Comparison of ENCODE assay signal across 14 cellular contexts in the genomic region with DNA sequence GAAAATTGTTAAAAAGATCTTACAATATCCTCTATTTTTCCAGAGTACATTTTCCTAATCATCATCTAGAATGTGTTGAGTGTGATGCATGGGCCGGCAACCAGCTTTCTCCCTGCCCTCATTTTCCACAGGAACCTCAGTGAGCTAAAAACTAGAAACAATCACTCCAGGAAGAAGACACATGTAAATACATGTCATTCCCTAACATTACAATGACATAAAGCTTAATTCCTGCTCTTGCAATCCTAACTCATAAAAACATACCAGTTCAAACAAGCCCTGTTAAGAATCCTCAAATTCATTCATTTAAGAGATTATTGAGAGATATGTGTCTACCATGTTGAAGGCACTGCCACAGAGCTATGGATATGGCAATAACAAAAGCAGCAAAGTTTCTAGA. TPM values are rescaled to one million over a fixed set of nuclear protein-coding genes. Genes with fewer than 3 reads are reported as not detected.
A peak's percentile ranks its signal among the peaks of the same experiment; 100 is the strongest.
DNase-seq lines count a peak whose midpoint lies in the region; ATAC-seq and TF ChIP-seq lines count a peak whose summit lies in the region.
"Had no signal": no experiment of that assay in that cellular context is flagged by ENCODE, and none has a peak within 500 bp of the region (broad histone marks: within the 10 kb centered on the region; RNA-seq: fewer than 3 reads in every experiment).

No MANE protein-coding gene starts in this region.

- TF ChIP-seq POLR2A in gastrocnemius medialis (IDR thresholded peaks at IDR 0.05) (no peak), heart left ventricle (IDR thresholded peaks at IDR 0.05) (no peak)

- H3K4me1 ChIP-seq in Caco-2 = peaks cover 76% of the 10 kb centered on the region
- peaks cover 34% of the 10 kb centered on the region for H3K4me1 ChIP-seq in foreskin keratinocyte
- H3K4me1 ChIP-seq in gastrocnemius medialis = peaks cover 52 to 77% of the 10 kb centered on the region in 2 donors
- peaks cover 0 to 58% (median 4%) of the 10 kb centered on the region in 12 donors for H3K4me1 ChIP-seq in heart left ventricle

- TF ChIP-seq CTCF in Caco-2 (IDR thresholded peaks at IDR 0.05; ENCODE audit: insufficient read depth in 1 of 2, low read depth in 1 of 2, low read length in 1 of 2, severe bottlenecking in 1 of 2, unreplicated experiment in 1 of 2) (no peak), VCaP (conservative IDR thresholded peaks at IDR 0.05) (no peak), foreskin keratinocyte (conservative IDR thresholded peaks at IDR 0.05) (no peak), gastrocnemius medialis (IDR thresholded peaks at IDR 0.05 in 4 of 5, conservative IDR thresholded peaks at IDR 0.05 in 1 of 5) (no peak), heart left ventricle (IDR thresholded peaks at IDR 0.05) (no peak)

- H3K27ac Mint-ChIP-seq in Caco-2 (ENCODE audit: unreplicated experiment) = peak overlapping the region; percentile 34
- H3K27ac Mint-ChIP-seq: B cell, H9 had no signal

- in situ Hi-C loops in gastrocnemius medialis (cut with MboI; ENCODE audit: low sequenced_read_pairs in 4 of 4) = loop anchor here in 2 of 4 donors (10.0 to 25.0 kb wide), 2 partner anchors 71 to 303 kb away; no protein-coding TSS in a partner anchor

- no peaks in the 10 kb centered on the region for H3K9me3 Mint-ChIP-seq in Caco-2 (ENCODE audit: unreplicated experiment)
- H3K9me3 Mint-ChIP-seq: CD4-positive, alpha-beta memory T cell; H9 had no signal

- H3K27ac ChIP-seq in VCaP = peak overlapping the region; percentile 52; the same call in 1 of the 2 replicates
- H3K27ac ChIP-seq in foreskin keratinocyte = peak overlapping the region; percentile 28
- H3K27ac ChIP-seq in gastrocnemius medialis = peak overlapping the region; percentile 13 to 97 (median 92)
- H3K27ac ChIP-seq in heart left ventricle = no peak overlapping the region

- BruUV-seq in Caco-2 (replicated peaks; lab: Mats Ljungman, UMichigan) = no TSS peak

- H3K9me3 ChIP-seq in Caco-2 (no peaks in the 10 kb centered on the region), gastrocnemius medialis (no peaks in the 10 kb centered on the region), heart left ventricle (no peaks in the 10 kb centered on the region)

- H3K27me3 ChIP-seq in Caco-2 (replicated peaks; ENCODE audit: control insufficient read depth, insufficient read depth, low read length) (no peaks in the 10 kb centered on the region), foreskin keratinocyte (no peaks in the 10 kb centered on the region), gastrocnemius medialis (no peaks in the 10 kb centered on the region), heart left ventricle (no peaks in the 10 kb centered on the region)

- H3K27me3 Mint-ChIP-seq in Caco-2 (ENCODE audit: insufficient read depth, unreplicated experiment) = no peaks in the 10 kb centered on the region
- H3K27me3 Mint-ChIP-seq: CD4-positive, alpha-beta memory T cell had no signal

- H3K4me3 ChIP-seq in Caco-2 (ENCODE audit: low read depth, low read length) = no peak overlapping the region
- H3K4me3 ChIP-seq in gastrocnemius medialis = no peak overlapping the region
- no peak overlapping the region for H3K4me3 ChIP-seq in heart left ventricle

- peaks cover 6% of the 10 kb centered on the region for H3K36me3 Mint-ChIP-seq in Caco-2 (ENCODE audit: insufficient read depth, unreplicated experiment)

- H3K4me3 Mint-ChIP-seq in Caco-2 (ENCODE audit: unreplicated experiment) = no peak overlapping the region
- H3K4me3 Mint-ChIP-seq: B cell; CD4-positive, alpha-beta memory T cell; H9 had no signal

- POLR2A ChIA-PET in Caco-2 (lab: Charles Lee) = interaction anchor here (0.5 kb wide), 1 partner anchor 24 kb away, joined by 4 read pairs; no protein-coding TSS in a partner anchor

- intact Hi-C loops in Caco-2 (cut with micrococcal nuclease; ENCODE audit: unreplicated experiment) (no loop called here), gastrocnemius medialis (cut with DNase I; ENCODE audit: low total_unique reads) (no loop called here), heart left ventricle (cut with DNase I) (loop anchor here in 6 of 10 donors (10.0 kb wide), 3 partner anchors 181 to 721 kb away; no protein-coding TSS in a partner anchor)

- ATAC-seq in foreskin keratinocyte (peak; percentile 25), gastrocnemius medialis (no peak), heart left ventricle (no peak)

- 24 to 45% (median 43%) methylated on average over 1 of the region's 1 CpG for WGBS in heart left ventricle, 4 donors

- H3K36me3 ChIP-seq in Caco-2 (ENCODE audit: control insufficient read depth, insufficient read depth, low read length) (no peaks in the 10 kb centered on the region), gastrocnemius medialis (peaks cover 0 to 43% of the 10 kb centered on the region in 2 donors), heart left ventricle (peaks cover 0 to 27% (median 0%) of the 10 kb centered on the region in 9 donors)

- CTCF ChIA-PET in Caco-2 (lab: Charles Lee) = interaction anchor here (1.0 to 2.2 kb wide), 6 partner anchors 28 to 182 kb away, joined by 3 to 12 read pairs (median 4); no protein-coding TSS in a partner anchor

- peaks cover 52% of the 10 kb centered on the region for H3K4me1 Mint-ChIP-seq in Caco-2 (ENCODE audit: low read depth, unreplicated experiment)
- H3K4me1 Mint-ChIP-seq: B cell, H9 had no signal

- DNase-seq in Caco-2 = no peak
- peak; percentile 67 to 83 for DNase-seq in foreskin keratinocyte
- DNase-seq in gastrocnemius medialis = no peak
- DNase-seq in activated T-cell treated with anti-CD3 and anti-CD28 coated beads for 4 hours = no peak
- DNase-seq in effector CD8-positive, alpha-beta T cell (lab: John Stamatoyannopoulos, UW) = no peak
- DNase-seq in heart left ventricle = no peak
- DNase-seq: C1 segment of cervical spinal cord; CD4-positive, alpha-beta memory T cell; DND-41; GDM1; GOT3; H9 had no signal

RNA-seq across cellular contexts. Expression of a gene that starts 18.5 kb away (rescaled TPM):
- 40.8 and 46.0 TPM in 2 replicates for total RNA-seq in Caco-2 (2022)
- total RNA-seq in foreskin keratinocyte = 35.8 and 38.7 TPM in 2 replicates
- 31.9 and 34.5 TPM in 2 replicates for polyA plus RNA-seq in foreskin keratinocyte
- 100 to 1,000 TPM in 2 of 4 donors, 10 to 100 TPM in 2; 44.8 to 150 (median 75.1) TPM for total RNA-seq in gastrocnemius medialis
- 10 to 100 TPM; 43.7 to 97.3 (median 58.4) TPM for total RNA-seq in heart left ventricle
- polyA plus RNA-seq in heart left ventricle = 100 to 1,000 TPM in 1 of 2 donors, 10 to 100 TPM in 1; 48.9 to 171 TPM

Comparison
In these comparisons a context has a peak if more than half of its experiments do, and no peak if none do; other contexts are left out.
1. DNase-seq: peak in foreskin keratinocyte (2 of 2); none in Caco-2 (0 of 2), gastrocnemius medialis (0 of 2), activated T-cell treated with anti-CD3 and anti-CD28 coated beads for 4 hours (single experiment), effector CD8-positive, alpha-beta T cell (single experiment) and heart left ventricle (0 of 5).
2. H3K27ac ChIP-seq: peak in VCaP (single experiment), foreskin keratinocyte (single experiment) and gastrocnemius medialis (4 of 4); none in heart left ventricle (0 of 12).
3. intact Hi-C loops: an anchor here in heart left ventricle (10.0 kb wide); none called in Caco-2 and gastrocnemius medialis.